In the genomic region with DNA sequence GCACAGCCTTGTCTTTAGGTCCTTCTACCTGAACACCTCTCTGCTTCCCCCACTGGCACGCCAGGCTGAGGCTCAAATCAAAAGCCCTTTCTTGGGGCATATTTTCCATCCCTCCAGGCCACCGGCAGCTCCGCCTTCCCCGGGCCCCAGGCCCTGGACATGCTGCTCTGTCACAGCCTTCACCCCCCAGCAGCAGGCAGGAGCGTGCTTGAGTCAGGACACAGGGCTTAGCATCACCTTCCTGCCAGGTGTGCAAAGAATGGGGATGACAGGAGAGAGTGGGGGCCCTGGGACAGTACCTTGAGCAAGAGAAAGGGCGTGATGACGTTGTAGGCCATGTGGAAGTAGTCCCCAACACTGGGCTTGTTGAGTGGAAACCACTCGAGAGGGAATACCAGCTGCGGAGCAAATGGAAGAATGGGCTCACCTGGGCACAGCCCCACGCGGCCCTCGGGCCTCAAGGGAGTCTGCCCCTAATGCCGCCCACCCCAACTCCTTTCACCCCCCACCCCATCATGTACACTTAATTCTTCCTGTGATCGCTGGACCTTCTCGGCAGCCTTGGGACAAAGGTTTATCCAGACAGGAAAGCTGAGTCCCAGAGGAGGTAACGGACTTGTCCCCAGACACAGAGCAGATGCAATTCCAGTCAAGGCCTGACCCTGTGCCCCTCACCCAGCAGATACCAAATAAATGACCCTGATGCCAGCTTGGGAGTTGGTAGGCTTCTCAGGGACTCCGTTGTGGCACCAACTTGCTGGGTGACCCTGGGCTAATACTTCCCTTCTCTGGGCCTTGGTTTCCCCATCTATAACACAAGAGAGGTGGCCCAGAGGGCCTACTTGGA, we compare ENCODE assay signal across 1 cellular context.
TF ChIP-seq lines count a peak whose summit lies in the region.

No MANE protein-coding gene starts in this region.

TF ChIP-seq in HepG2, 621 proteins besides CTCF, POLR2A, EP300 and RAD21:
- TF ChIP-seq SALL2 (CRISPR knock-in tag; IDR thresholded peaks at IDR 0.05) (no peak), U2AF1 (optimal IDR thresholded peaks at IDR 0.05; ENCODE audit: low read depth, low read length) (no peak), ZFP82 (CRISPR knock-in tag; IDR thresholded peaks at IDR 0.05; ENCODE audit: borderline replicate concordance) (no peak), ZFX (CRISPR knock-in tag; IDR thresholded peaks at IDR 0.05; ENCODE audit: low read depth) (no peak), RXRB (CRISPR knock-in tag; IDR thresholded peaks at IDR 0.05; ENCODE audit: borderline replicate concordance) (no peak)
- TF ChIP-seq, protein P1, sequence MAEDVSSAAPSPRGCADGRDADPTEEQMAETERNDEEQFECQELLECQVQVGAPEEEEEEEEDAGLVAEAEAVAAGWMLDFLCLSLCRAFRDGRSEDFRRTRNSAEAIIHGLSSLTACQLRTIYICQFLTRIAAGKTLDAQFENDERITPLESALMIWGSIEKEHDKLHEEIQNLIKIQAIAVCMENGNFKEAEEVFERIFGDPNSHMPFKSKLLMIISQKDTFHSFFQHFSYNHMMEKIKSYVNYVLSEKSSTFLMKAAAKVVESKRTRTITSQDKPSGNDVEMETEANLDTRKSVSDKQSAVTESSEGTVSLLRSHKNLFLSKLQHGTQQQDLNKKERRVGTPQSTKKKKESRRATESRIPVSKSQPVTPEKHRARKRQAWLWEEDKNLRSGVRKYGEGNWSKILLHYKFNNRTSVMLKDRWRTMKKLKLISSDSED (CRISPR knock-in tag; IDR thresholded peaks at IDR 0.05), result no peak
- TF ChIP-seq, protein P2, sequence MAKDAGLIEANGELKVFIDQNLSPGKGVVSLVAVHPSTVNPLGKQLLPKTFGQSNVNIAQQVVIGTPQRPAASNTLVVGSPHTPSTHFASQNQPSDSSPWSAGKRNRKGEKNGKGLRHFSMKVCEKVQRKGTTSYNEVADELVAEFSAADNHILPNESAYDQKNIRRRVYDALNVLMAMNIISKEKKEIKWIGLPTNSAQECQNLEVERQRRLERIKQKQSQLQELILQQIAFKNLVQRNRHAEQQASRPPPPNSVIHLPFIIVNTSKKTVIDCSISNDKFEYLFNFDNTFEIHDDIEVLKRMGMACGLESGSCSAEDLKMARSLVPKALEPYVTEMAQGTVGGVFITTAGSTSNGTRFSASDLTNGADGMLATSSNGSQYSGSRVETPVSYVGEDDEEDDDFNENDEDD (CRISPR knock-in tag; IDR thresholded peaks at IDR 0.05; ENCODE audit: borderline replicate concordance), result no peak
- TF ChIP-seq, protein P3, sequence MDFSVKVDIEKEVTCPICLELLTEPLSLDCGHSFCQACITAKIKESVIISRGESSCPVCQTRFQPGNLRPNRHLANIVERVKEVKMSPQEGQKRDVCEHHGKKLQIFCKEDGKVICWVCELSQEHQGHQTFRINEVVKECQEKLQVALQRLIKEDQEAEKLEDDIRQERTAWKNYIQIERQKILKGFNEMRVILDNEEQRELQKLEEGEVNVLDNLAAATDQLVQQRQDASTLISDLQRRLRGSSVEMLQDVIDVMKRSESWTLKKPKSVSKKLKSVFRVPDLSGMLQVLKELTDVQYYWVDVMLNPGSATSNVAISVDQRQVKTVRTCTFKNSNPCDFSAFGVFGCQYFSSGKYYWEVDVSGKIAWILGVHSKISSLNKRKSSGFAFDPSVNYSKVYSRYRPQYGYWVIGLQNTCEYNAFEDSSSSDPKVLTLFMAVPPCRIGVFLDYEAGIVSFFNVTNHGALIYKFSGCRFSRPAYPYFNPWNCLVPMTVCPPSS (IDR thresholded peaks at IDR 0.05), result no peak
- TF ChIP-seq, protein P4, sequence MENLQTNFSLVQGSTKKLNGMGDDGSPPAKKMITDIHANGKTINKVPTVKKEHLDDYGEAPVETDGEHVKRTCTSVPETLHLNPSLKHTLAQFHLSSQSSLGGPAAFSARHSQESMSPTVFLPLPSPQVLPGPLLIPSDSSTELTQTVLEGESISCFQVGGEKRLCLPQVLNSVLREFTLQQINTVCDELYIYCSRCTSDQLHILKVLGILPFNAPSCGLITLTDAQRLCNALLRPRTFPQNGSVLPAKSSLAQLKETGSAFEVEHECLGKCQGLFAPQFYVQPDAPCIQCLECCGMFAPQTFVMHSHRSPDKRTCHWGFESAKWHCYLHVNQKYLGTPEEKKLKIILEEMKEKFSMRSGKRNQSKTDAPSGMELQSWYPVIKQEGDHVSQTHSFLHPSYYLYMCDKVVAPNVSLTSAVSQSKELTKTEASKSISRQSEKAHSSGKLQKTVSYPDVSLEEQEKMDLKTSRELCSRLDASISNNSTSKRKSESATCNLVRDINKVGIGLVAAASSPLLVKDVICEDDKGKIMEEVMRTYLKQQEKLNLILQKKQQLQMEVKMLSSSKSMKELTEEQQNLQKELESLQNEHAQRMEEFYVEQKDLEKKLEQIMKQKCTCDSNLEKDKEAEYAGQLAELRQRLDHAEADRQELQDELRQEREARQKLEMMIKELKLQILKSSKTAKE (CRISPR knock-in tag; IDR thresholded peaks at IDR 0.05; ENCODE audit: borderline replicate concordance), result no peak
